8 cellular contexts compared by ENCODE assay signal in the genomic region with DNA sequence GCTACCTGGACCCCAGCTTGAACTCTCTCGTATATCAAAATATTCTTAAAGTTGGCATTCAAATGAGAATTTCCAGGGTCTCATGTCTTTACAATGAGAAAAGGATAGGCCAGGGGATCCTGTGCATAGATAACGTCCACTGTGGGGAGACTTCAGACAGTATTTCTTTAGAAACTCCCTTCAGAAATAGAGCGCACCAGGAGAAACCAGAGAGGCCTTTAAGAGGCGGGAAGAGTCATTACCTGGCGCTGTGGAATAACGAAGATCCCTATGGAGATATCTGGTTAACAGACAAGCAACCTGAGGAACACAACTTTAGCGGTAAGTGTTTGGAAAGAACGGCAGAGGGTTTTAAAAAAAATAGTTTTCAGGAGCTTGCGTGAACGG. TPM values are rescaled to one million over a fixed set of nuclear protein-coding genes. Genes with fewer than 3 reads are reported as not detected.
DNase-seq lines count a peak whose midpoint lies in the region; ATAC-seq and TF ChIP-seq lines count a peak whose summit lies in the region.

No MANE protein-coding gene starts in this region.

- H3K9me3 ChIP-seq in mesenchymal stem cell (ENCODE audit: control insufficient read depth, low read length) = no peaks in the 10 kb centered on the region
- no peaks in the 10 kb centered on the region for H3K9me3 ChIP-seq in aorta (ENCODE audit: control insufficient read depth, low read length)

- H2BK12ac ChIP-seq in mesenchymal stem cell (ENCODE audit: low read length in 2 of 2) = no peak overlapping the region

- H2AK5ac ChIP-seq in mesenchymal stem cell (ENCODE audit: low read length, severe bottlenecking) = no peak overlapping the region

- no peaks in the 10 kb centered on the region for H4K20me1 ChIP-seq in KMS-11 (ENCODE audit: insufficient read depth)

- H3K4me3 ChIP-seq in KMS-11 (IDR thresholded peaks at IDR 0.05; ENCODE audit: insufficient read depth, low read depth, low read length) = no peak overlapping the region
- H3K4me3 ChIP-seq in cardiac fibroblast (replicated peaks in 1 of 2; ENCODE audit: low read depth in 2 of 2, low read length in 2 of 2) = peak overlapping the region; percentile 54 to 56
- peak overlapping the region in 1 of 2 experiments; percentile 79 for H3K4me3 ChIP-seq in mesenchymal stem cell (ENCODE audit: insufficient read depth in 1 of 2, low read depth in 1 of 2, low read length in 2 of 2)
- H3K4me3 ChIP-seq in aorta (ENCODE audit: low read length in 2 of 2) = peak overlapping the region; percentile 2 to 82

- H2AFZ ChIP-seq in KMS-11 (ENCODE audit: low read depth) (peak overlapping the region; percentile 93), mesenchymal stem cell (ENCODE audit: low read depth, low read length) (peak overlapping the region; percentile 93)

- intact Hi-C loops in aorta (cut with DNase I) = no loop called here

- no peak overlapping the region for H2BK15ac ChIP-seq in mesenchymal stem cell (ENCODE audit: low read depth, poor library complexity, severe bottlenecking)

- peak; percentile 23 for DNase-seq in ELR (ENCODE audit: low read depth)
- DNase-seq in cardiac fibroblast (ENCODE audit: low read depth in 2 of 2) = no peak
- peak; percentile 6 for DNase-seq in mesenchymal stem cell
- DNase-seq in aorta = no peak
- no peak for DNase-seq in dermis blood vessel endothelial cell
- DNase-seq in D341Med (ENCODE audit: low spot score) = no peak

- H3K27ac ChIP-seq in KMS-11 (peak overlapping the region; percentile 66), mesenchymal stem cell (ENCODE audit: low read length, poor library complexity, severe bottlenecking) (no peak overlapping the region), aorta (ENCODE audit: low read depth in 1 of 2, low read length in 2 of 2) (no peak overlapping the region)

- ATAC-seq in GM21526 (IDR thresholded peaks at IDR 0.05; ENCODE audit: low FRiP score, unreplicated experiment) = peak; percentile 4
- peak; percentile 36 for ATAC-seq in aorta (ENCODE audit: low FRiP score)

- TF ChIP-seq CTCF in KMS-11 (conservative IDR thresholded peaks at IDR 0.05; ENCODE audit: low read depth, low read length) (no peak), cardiac fibroblast (IDR thresholded peaks at IDR 0.05; ENCODE audit: low read depth, low read length) (no peak)

- no peaks in the 10 kb centered on the region for H3K36me3 ChIP-seq in KMS-11 (ENCODE audit: insufficient read depth)
- H3K36me3 ChIP-seq in mesenchymal stem cell (ENCODE audit: control insufficient read depth in 1 of 2, insufficient read depth in 2 of 2, low read depth in 1 of 2, low read length in 2 of 2) = no peaks in the 10 kb centered on the region
- no peaks in the 10 kb centered on the region for H3K36me3 ChIP-seq in aorta (ENCODE audit: control insufficient read depth in 1 of 2, insufficient read depth in 2 of 2, low read length in 1 of 2)

- no peak overlapping the region for H3K14ac ChIP-seq in mesenchymal stem cell (ENCODE audit: low read length in 2 of 2)

- no peak overlapping the region for H3K4ac ChIP-seq in mesenchymal stem cell (ENCODE audit: low read depth in 1 of 2, low read length in 2 of 2)

- H3K9ac ChIP-seq in KMS-11 (peak overlapping the region; percentile 81), mesenchymal stem cell (ENCODE audit: low read length) (peak overlapping the region; percentile 78)

- no peak overlapping the region for H4K8ac ChIP-seq in mesenchymal stem cell (ENCODE audit: low read length)

- no peaks in the 10 kb centered on the region for H3K79me1 ChIP-seq in mesenchymal stem cell (replicated peaks; ENCODE audit: low read length, poor library complexity, severe bottlenecking)

- no peak overlapping the region for H2BK120ac ChIP-seq in mesenchymal stem cell (ENCODE audit: low read depth, low read length)

- no peak overlapping the region for H2BK5ac ChIP-seq in mesenchymal stem cell (ENCODE audit: low read depth, low read length, poor library complexity, severe bottlenecking)

- no peaks in the 10 kb centered on the region for H3K79me2 ChIP-seq in KMS-11 (ENCODE audit: insufficient read depth, low read depth)

- peaks cover 16% of the 10 kb centered on the region for H3K4me1 ChIP-seq in KMS-11 (ENCODE audit: low read depth, poor library complexity, severe bottlenecking)
- H3K4me1 ChIP-seq in mesenchymal stem cell (ENCODE audit: control insufficient read depth, insufficient read depth, low read depth, low read length) = peaks cover 2% of the 10 kb centered on the region
- no peaks in the 10 kb centered on the region for H3K4me1 ChIP-seq in aorta (ENCODE audit: control insufficient read depth in 1 of 2, insufficient read depth in 2 of 2, low read length in 2 of 2)

- H3K4me2 ChIP-seq in KMS-11 = peak overlapping the region; percentile 73
- H3K4me2 ChIP-seq in mesenchymal stem cell (ENCODE audit: low read length, poor library complexity, severe bottlenecking) = peak overlapping the region; percentile 69

- no peaks in the 10 kb centered on the region for H3K27me3 ChIP-seq in KMS-11 (ENCODE audit: insufficient read depth, low read depth)
- H3K27me3 ChIP-seq in mesenchymal stem cell (ENCODE audit: control insufficient read depth in 1 of 2, insufficient read depth in 1 of 2, low read length in 2 of 2) = peaks cover 0 to 26% of the 10 kb centered on the region in 2 experiments
- H3K27me3 ChIP-seq in aorta (ENCODE audit: control insufficient read depth in 1 of 2, insufficient read depth in 2 of 2, low read length in 1 of 2) = no peaks in the 10 kb centered on the region

- no peak overlapping the region for H3K23ac ChIP-seq in mesenchymal stem cell (ENCODE audit: low read length in 2 of 2)

- H3K18ac ChIP-seq in mesenchymal stem cell (ENCODE audit: low read depth in 1 of 2, low read length in 2 of 2) = no peak overlapping the region

- no peak overlapping the region for H4K91ac ChIP-seq in mesenchymal stem cell (ENCODE audit: low read length)

- WGBS in mesenchymal stem cell = 3% methylated on average over 8 of the region's 10 CpGs
- WGBS in aorta, 2 donors = 4 to 20% methylated on average over 10 of the region's 10 CpGs

RNA-seq across cellular contexts. Expression of a gene that starts 0.6 kb away (rescaled TPM):
- 2.6 TPM for polyA plus RNA-seq in mesenchymal stem cell (2013, experiment 1 of 2)
- polyA plus RNA-seq in mesenchymal stem cell (2013, experiment 2 of 2) = 2.5 TPM
- total RNA-seq in aorta = 1 to 10 TPM; 2.2 to 2.4 TPM
- under 1 TPM; 0.13 to 0.50 TPM for polyA plus RNA-seq in aorta
- under 0.01 and 0.14 TPM in 2 replicates for total RNA-seq in dermis blood vessel endothelial cell

Comparison
In these comparisons a context has a peak if more than half of its experiments do, and no peak if none do; other contexts are left out.
1. DNase-seq: peak in ELR (single experiment) and mesenchymal stem cell (single experiment); none in cardiac fibroblast (0 of 2), aorta (0 of 2), dermis blood vessel endothelial cell (single experiment) and D341Med (single experiment).